In the genomic region with DNA sequence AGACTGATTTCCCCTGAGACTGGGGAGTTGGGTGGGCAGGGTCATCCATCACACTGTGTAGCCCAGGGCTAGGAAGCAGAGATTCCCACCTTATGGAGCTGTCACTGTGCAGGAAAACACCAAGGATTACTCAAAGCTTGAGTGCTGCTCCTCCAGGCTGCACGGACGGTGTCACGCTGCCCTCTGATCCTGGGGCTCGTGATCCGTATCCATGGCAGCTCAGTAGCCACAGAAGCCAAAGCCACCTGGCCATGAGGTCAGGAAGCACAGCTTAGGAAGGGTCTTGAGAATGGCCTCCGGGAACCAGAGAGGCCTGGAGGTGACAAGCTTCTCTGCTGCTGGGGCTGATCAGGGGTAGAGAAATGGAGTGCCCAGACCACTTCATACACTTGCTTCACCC, we compare ENCODE assay signal across 14 cellular contexts.
DNase-seq lines count a peak whose midpoint lies in the region; TF ChIP-seq lines count a peak whose summit lies in the region.
"Had no signal": no experiment of that assay in that cellular context is flagged by ENCODE, and none has a peak within 500 bp of the region (broad histone marks: within the 10 kb centered on the region; RNA-seq: fewer than 3 reads in every experiment).

No MANE protein-coding gene starts in this region.

- DNase-seq in ELF-1 (ENCODE audit: low read depth, low spot score) = peak; percentile 50
- peak; percentile 77 for DNase-seq in WERI-Rb-1
- DNase-seq in left kidney (ENCODE audit: low read depth, low spot score) = peak; percentile 63
- no peak for DNase-seq in type B pancreatic cell (ENCODE audit: extremely low spot score, unreplicated experiment)
- no peak for DNase-seq in GM19238 (ENCODE audit: insufficient read length, low spot score)
- no peak for DNase-seq in CD4-positive, alpha-beta memory T cell
- DNase-seq: C1 segment of cervical spinal cord; Caco-2; CD8-positive, alpha-beta T cell; DMS153; DND-41; GDM1 had no signal

- no peak overlapping the region for H3K4me3 ChIP-seq in WERI-Rb-1 (ENCODE audit: low read depth, low read length)
- H3K4me3 ChIP-seq in CD4-positive, alpha-beta memory T cell (ENCODE audit: low read length in 2 of 2) = no peak overlapping the region
- H3K4me3 ChIP-seq: GM12878, GM23338 had no signal

- H3K9me3 Mint-ChIP-seq in type B pancreatic cell = no peaks in the 10 kb centered on the region
- H3K9me3 Mint-ChIP-seq in CD4-positive, alpha-beta memory T cell = no peaks in the 10 kb centered on the region
- H3K9me3 Mint-ChIP-seq: CD8-positive, alpha-beta T cell; GM23338 had no signal

- POLR2A ChIA-PET in CD4-positive, alpha-beta memory T cell (lab: Charles Lee; ENCODE audit: partially characterized antibody) = no interaction called here

- no peaks in the 10 kb centered on the region for H3K9me3 ChIP-seq in WERI-Rb-1 (ENCODE audit: severe bottlenecking)
- H3K9me3 ChIP-seq in CD4-positive, alpha-beta memory T cell (ENCODE audit: control insufficient read depth in 1 of 2, low read length in 2 of 2) = no peaks in the 10 kb centered on the region
- H3K9me3 ChIP-seq: Caco-2 had no signal

- CTCF ChIA-PET in CD4-positive, alpha-beta memory T cell (lab: Charles Lee; ENCODE audit: partially characterized antibody) = no interaction called here

- peak overlapping the region; percentile 51 for H3K27ac Mint-ChIP-seq in type B pancreatic cell
- no peak overlapping the region for H3K27ac Mint-ChIP-seq in CD4-positive, alpha-beta memory T cell
- H3K27ac Mint-ChIP-seq: CD8-positive, alpha-beta T cell; GM23338 had no signal

- H3K4me1 ChIP-seq in CD4-positive, alpha-beta memory T cell (ENCODE audit: insufficient read depth, low read length) = no peaks in the 10 kb centered on the region
- H3K4me1 ChIP-seq: Caco-2 had no signal

- intact Hi-C loops in CD4-positive, alpha-beta memory T cell (cut with micrococcal nuclease) = no loop called here

- H3K4me3 Mint-ChIP-seq in type B pancreatic cell = no peak overlapping the region
- no peak overlapping the region for H3K4me3 Mint-ChIP-seq in CD4-positive, alpha-beta memory T cell
- H3K4me3 Mint-ChIP-seq: CD8-positive, alpha-beta T cell; GM23338 had no signal

- no peaks in the 10 kb centered on the region for H3K27me3 ChIP-seq in WERI-Rb-1 (ENCODE audit: insufficient read depth, low read depth, severe bottlenecking)
- H3K27me3 ChIP-seq in CD4-positive, alpha-beta memory T cell (ENCODE audit: insufficient read depth, low read length) = no peaks in the 10 kb centered on the region

- H3K27ac ChIP-seq in WERI-Rb-1 = peak overlapping the region; percentile 5; the same call in 1 of the 2 replicates
- no peak overlapping the region for H3K27ac ChIP-seq in CD4-positive, alpha-beta memory T cell (ENCODE audit: low read depth, low read length)

- H3K36me3 Mint-ChIP-seq in type B pancreatic cell = no peaks in the 10 kb centered on the region
- H3K36me3 Mint-ChIP-seq in CD4-positive, alpha-beta memory T cell = no peaks in the 10 kb centered on the region
- H3K36me3 Mint-ChIP-seq: CD8-positive, alpha-beta T cell had no signal

- H3K4me1 Mint-ChIP-seq in type B pancreatic cell (ENCODE audit: unreplicated experiment) = peaks cover 27% of the 10 kb centered on the region
- no peaks in the 10 kb centered on the region for H3K4me1 Mint-ChIP-seq in CD4-positive, alpha-beta memory T cell

- H3K27me3 Mint-ChIP-seq in type B pancreatic cell = peaks cover 21% of the 10 kb centered on the region
- peaks cover 0 to 1% of the 10 kb centered on the region in 2 donors for H3K27me3 Mint-ChIP-seq in CD4-positive, alpha-beta memory T cell

- no peaks in the 10 kb centered on the region for H3K36me3 ChIP-seq in WERI-Rb-1
- no peaks in the 10 kb centered on the region for H3K36me3 ChIP-seq in CD4-positive, alpha-beta memory T cell (ENCODE audit: insufficient read depth, low read length)

- no peak for TF ChIP-seq CTCF in WERI-Rb-1 (IDR thresholded peaks at IDR 0.05; ENCODE audit: low read depth, low read length)
- no peak for TF ChIP-seq CTCF in type B pancreatic cell (conservative IDR thresholded peaks at IDR 0.05)

Comparison
In these comparisons a context has a peak if more than half of its experiments do, and no peak if none do; other contexts are left out.
1. DNase-seq: peak in ELF-1 (single experiment), WERI-Rb-1 (single experiment) and left kidney (single experiment); none in type B pancreatic cell (single experiment), GM19238 (single experiment) and CD4-positive, alpha-beta memory T cell (0 of 5).